ENCODE assay signal across 17 cellular contexts in genomic region chr4:150974750-150975149, GRCh38. TPM values are rescaled to one million over a fixed set of nuclear protein-coding genes. Genes with fewer than 3 reads are reported as not detected.
DNase-seq lines count a peak whose midpoint lies in the region; ATAC-seq lines count a peak whose summit lies in the region.
"Had no signal": no experiment of that assay in that cellular context is flagged by ENCODE, and none has a peak within 500 bp of the region (broad histone marks: within the 10 kb centered on the region; RNA-seq: fewer than 3 reads in every experiment).

No MANE protein-coding gene starts in this region.

- H3K36me3 ChIP-seq in HAP-1 (replicated peaks) = no peaks in the 10 kb centered on the region
- H3K36me3 ChIP-seq: ovary, uterus had no signal

- H3K27me3 Mint-ChIP-seq in activated T-helper 17 cell treated with anti-CD3 and anti-CD28 coated beads, Interleukin-2, amount 50 U/mL, for 72 hours = no peaks in the 10 kb centered on the region
- H3K27me3 Mint-ChIP-seq: activated CD4-positive, alpha-beta T cell treated with anti-CD3 and anti-CD28 coated beads, Interleukin-2, amount 10 ng/mL, durations not matched to agents 24 days and 14 days had no signal

- peak overlapping the region; percentile 33 for H3K27ac Mint-ChIP-seq in activated T-helper 17 cell treated with anti-CD3 and anti-CD28 coated beads, Interleukin-2, amount 50 U/mL, for 72 hours
- H3K27ac Mint-ChIP-seq: activated CD4-positive, alpha-beta T cell treated with anti-CD3 and anti-CD28 coated beads, Interleukin-2, amount 10 ng/mL, durations not matched to agents 24 days and 14 days had no signal

- no peaks in the 10 kb centered on the region for H3K9me3 Mint-ChIP-seq in activated T-helper 17 cell treated with anti-CD3 and anti-CD28 coated beads, Interleukin-2, amount 50 U/mL, for 72 hours

- H3K9me3 ChIP-seq in HAP-1 = 0 out of 2 replicates have a peak, but pooled peaks cover under 1% of the 10 kb centered on the region
- H3K9me3 ChIP-seq: ovary had no signal

- ATAC-seq in GM18498 (IDR thresholded peaks at IDR 0.05; ENCODE audit: unreplicated experiment) = peak; percentile 75
- ATAC-seq in GM21381 (IDR thresholded peaks at IDR 0.05; ENCODE audit: unreplicated experiment) = peak; percentile 71
- peak; percentile 36 for ATAC-seq in HG03039 (IDR thresholded peaks at IDR 0.05; ENCODE audit: unreplicated experiment)
- no peak for ATAC-seq in activated T-helper 17 cell treated with anti-CD3 and anti-CD28 coated beads, Interleukin-2, amount 50 U/mL, for 72 hours (replicated peaks)
- no peak for ATAC-seq in HG02938 (IDR thresholded peaks at IDR 0.05; ENCODE audit: unreplicated experiment)
- ATAC-seq: HCT116 had no signal

- in situ Hi-C loops in HAP-1 (cut with MboI; ENCODE audit: low sequenced_read_pairs) = no loop called here

- H3K4me3 Mint-ChIP-seq in activated T-helper 17 cell treated with anti-CD3 and anti-CD28 coated beads, Interleukin-2, amount 50 U/mL, for 72 hours = no peak overlapping the region
- H3K4me3 Mint-ChIP-seq: activated CD4-positive, alpha-beta T cell treated with anti-CD3 and anti-CD28 coated beads, Interleukin-2, amount 10 ng/mL, durations not matched to agents 24 days and 14 days had no signal

- no peak overlapping the region for H3K4me3 ChIP-seq in HAP-1
- H3K4me3 ChIP-seq: ovary, uterus had no signal

- peaks cover 49% of the 10 kb centered on the region for H3K4me1 Mint-ChIP-seq in activated T-helper 17 cell treated with anti-CD3 and anti-CD28 coated beads, Interleukin-2, amount 50 U/mL, for 72 hours

- H3K4me1 ChIP-seq in HAP-1 = peaks cover 10% of the 10 kb centered on the region
- H3K4me1 ChIP-seq: uterus had no signal

- no peak for DNase-seq in UCSD-AML1 (lab: John Stamatoyannopoulos, UW; ENCODE audit: unreplicated experiment)
- no peak for DNase-seq in globus pallidus (ENCODE audit: low spot score)
- no peak for DNase-seq in HAP-1 (ENCODE audit: low spot score in 2 of 2)
- DNase-seq: activated CD4-positive, alpha-beta T cell treated with anti-CD3 and anti-CD28 coated beads, Interleukin-2, amount 10 ng/mL, durations not matched to agents 24 days and 14 days; activated gamma-delta T cell treated with Interleukin-2 at 50 U/mL for 16 hours; DMS153; mesenchymal stem cell; NCI-H2029 treated with DMSO at 0.1 percent for 48 hours; ovary; SW 1271; uterus had no signal

- H3K27me3 ChIP-seq in HAP-1 (ENCODE audit: low read depth) = no peaks in the 10 kb centered on the region
- H3K27me3 ChIP-seq: ovary, uterus had no signal

- H3K36me3 Mint-ChIP-seq in activated T-helper 17 cell treated with anti-CD3 and anti-CD28 coated beads, Interleukin-2, amount 50 U/mL, for 72 hours (ENCODE audit: low read depth) = peaks cover 11% of the 10 kb centered on the region

RNA-seq across cellular contexts. Expression of gene LRBA, which starts 40.3 kb away (rescaled TPM):
- 10 to 100 TPM; 65.2 to 83.4 TPM for total RNA-seq in activated T-helper 17 cell treated with anti-CD3 and anti-CD28 coated beads, Interleukin-2, amount 50 U/mL, for 72 hours

Comparison
In these comparisons a context has a peak if more than half of its experiments do, and no peak if none do; other contexts are left out.
1. ATAC-seq: peak in GM18498 (single experiment), GM21381 (single experiment) and HG03039 (single experiment); none in activated T-helper 17 cell treated with anti-CD3 and anti-CD28 coated beads, Interleukin-2, amount 50 U/mL, for 72 hours (single experiment) and HG02938 (single experiment).